Comparison of ENCODE assay signal across 16 cellular contexts in genomic region chr4:48234575-48234974, GRCh38. TPM values are rescaled to one million over a fixed set of nuclear protein-coding genes. Genes with fewer than 3 reads are reported as not detected.
A peak's percentile ranks its signal among the peaks of the same experiment; 100 is the strongest.
DNase-seq lines count a peak whose midpoint lies in the region; FAIRE-seq and TF ChIP-seq lines count a peak whose summit lies in the region.
"Had no signal": no experiment of that assay in that cellular context is flagged by ENCODE, and none has a peak within 500 bp of the region (broad histone marks: within the 10 kb centered on the region; RNA-seq: fewer than 3 reads in every experiment).

No MANE protein-coding gene starts in this region.

- no peak overlapping the region for H3K4me3 Mint-ChIP-seq in CD14-positive monocyte

- intact Hi-C loops in CD14-positive monocyte (cut with micrococcal nuclease): no loop called here

- peaks cover 0 to 3% (median 0%) of the 10 kb centered on the region in 7 donors for H3K9me3 Mint-ChIP-seq in CD14-positive monocyte

- peaks cover 0 to 9% of the 10 kb centered on the region in 2 donors for H3K36me3 Mint-ChIP-seq in CD14-positive monocyte

- no peaks in the 10 kb centered on the region for H3K9me3 ChIP-seq in neutrophil
- H3K9me3 ChIP-seq: MG63 had no signal

- TF ChIP-seq CTCF in CD14-positive monocyte (IDR thresholded peaks at IDR 0.05) (no peak), NB4 (IDR thresholded peaks at IDR 0.05; ENCODE audit: low read depth, low read length) (no peak), neutrophil (IDR thresholded peaks at IDR 0.05) (no peak), GM10266 (IDR thresholded peaks at IDR 0.05; ENCODE audit: control insufficient read depth, insufficient read depth, low read depth, missing control alignments) (no peak), GM13976 (IDR thresholded peaks at IDR 0.05; ENCODE audit: borderline replicate concordance, control extremely low read depth, extremely low read depth, insufficient read depth, missing control alignments) (no peak)

- no peak for TF ChIP-seq POLR2A in NB4 (IDR thresholded peaks at IDR 0.05; ENCODE audit: extremely low read depth, insufficient read length)

- no peaks in the 10 kb centered on the region for H3K36me3 ChIP-seq in neutrophil
- H3K36me3 ChIP-seq: MG63 had no signal

- H3K27ac ChIP-seq in neutrophil: peak overlapping the region; percentile 29
- H3K27ac ChIP-seq: C4-2B had no signal

- H3K27me3 ChIP-seq in neutrophil: no peaks in the 10 kb centered on the region
- H3K27me3 ChIP-seq: MG63 had no signal

- in situ Hi-C loops in GM13976 (cut with MboI; ENCODE audit: low sequenced_read_pairs, unreplicated experiment): no loop called here

- FAIRE-seq in GM19239 (lab: Jason Lieb, UNC): peak; percentile 75

- peaks cover 25 to 30% of the 10 kb centered on the region in 2 experiments for H3K4me1 ChIP-seq in neutrophil (ENCODE audit: control insufficient read depth in 1 of 2, insufficient read depth in 1 of 2, low read depth in 1 of 2, low read length in 1 of 2)

- H3K4me3 ChIP-seq in NB4 (ENCODE audit: low read depth, low read length): no peak overlapping the region
- no peak overlapping the region for H3K4me3 ChIP-seq in neutrophil (ENCODE audit: low read depth in 1 of 2, low read length in 1 of 2)
- H3K4me3 ChIP-seq: MG63 had no signal

- peaks cover 46% of the 10 kb centered on the region for H3K4me1 Mint-ChIP-seq in CD14-positive monocyte

- peak overlapping the region in 6 of 7 donors; percentile 3 to 66 (median 28) for H3K27ac Mint-ChIP-seq in CD14-positive monocyte

- H3K27me3 Mint-ChIP-seq in CD14-positive monocyte (ENCODE audit: low read depth in 3 of 3): no peaks in the 10 kb centered on the region

- DNase-seq in CD14-positive monocyte (ENCODE audit: low spot score) (no peak), GM19239 (ENCODE audit: insufficient read length, low spot score) (no peak), NB4 (ENCODE audit: low read depth) (peak; percentile 27), GM10266 (ENCODE audit: extremely low spot score) (no peak), GM13976 (ENCODE audit: low spot score) (no peak), NCI-H526 treated with DMSO at 0.1 percent for 48 hours (lab: John Stamatoyannopoulos, UW) (no peak)
- DNase-seq: GDM1, MG63, NCI-H187 treated with DMSO at 0.1 percent for 48 hours, NCI-H345, NCI-H524 treated with DMSO at 0.1 percent for 48 hours, PC-3, RPMI8226, SIG-M5 had no signal

RNA-seq across cellular contexts. Expression of gene TEC, which starts 35.1 kb away (rescaled TPM):
- polyA plus RNA-seq in CD14-positive monocyte: under 1 TPM; 0.30 to 0.73 TPM
